7 cellular contexts compared by ENCODE assay signal in the genomic region with DNA sequence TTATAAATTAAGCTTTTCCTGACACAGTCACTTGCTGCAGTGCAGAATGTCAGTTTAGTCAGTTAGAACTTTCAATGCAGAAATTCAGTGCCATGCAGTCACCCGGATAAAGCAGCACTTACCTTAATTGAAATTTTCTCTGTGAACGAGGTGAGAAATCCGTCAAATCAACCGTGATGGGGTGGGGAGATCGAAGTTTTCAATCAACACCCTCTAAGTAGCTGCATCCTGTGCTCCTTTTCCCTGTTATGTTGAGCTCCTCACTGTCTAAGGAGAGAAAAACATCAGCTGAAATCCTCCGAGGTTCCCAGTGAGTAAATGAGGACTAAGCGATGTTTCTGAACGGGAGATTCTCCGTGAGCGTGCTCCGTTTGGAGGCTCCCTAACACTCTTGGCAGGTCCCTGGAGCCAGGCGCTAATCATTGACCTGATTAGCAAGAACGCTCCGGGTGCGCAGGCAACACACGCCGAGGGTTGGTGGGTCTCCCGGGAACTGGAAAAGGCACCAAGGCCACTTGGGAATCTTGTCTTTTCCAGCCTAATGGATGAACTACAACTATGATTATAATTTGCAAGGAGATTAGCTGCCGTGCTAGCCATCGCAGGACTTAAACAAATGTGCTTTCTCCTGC. TPM values are rescaled to one million over a fixed set of nuclear protein-coding genes. Genes with fewer than 3 reads are reported as not detected.
DNase-seq lines count a peak whose midpoint lies in the region; ATAC-seq, FAIRE-seq and TF ChIP-seq lines count a peak whose summit lies in the region.
"Not testable (repeated sequence)": the region's sequence is repeated elsewhere in the genome, so short reads cannot be mapped to it uniquely, and the experiment has no call there.

No MANE protein-coding gene starts in this region.

- not testable (repeated sequence) for H3K4me2 ChIP-seq in SU-DHL-6 (ENCODE audit: low read depth, low read length, poor library complexity, severe bottlenecking); GM12878 (ENCODE audit: control insufficient read depth, insufficient read depth)

- not testable (repeated sequence) for H4K20me1 ChIP-seq in SU-DHL-6 (ENCODE audit: low read depth, low read length); GM12878 (ENCODE audit: control insufficient read depth, insufficient read depth)

- not testable (repeated sequence) for H3K9ac ChIP-seq in SU-DHL-6 (ENCODE audit: low read length); GM12878 (ENCODE audit: control insufficient read depth, insufficient read depth, low read length)

- H3K9me2 ChIP-seq in SU-DHL-6 (replicated peaks; ENCODE audit: insufficient read depth, low read length), result not testable (repeated sequence)

- CTCF ChIA-PET in GM12878 (lab: Yijun Ruan, JAX), result not testable (repeated sequence)

- TF ChIP-seq POLR2A in GM12878 (IDR thresholded peaks at IDR 0.05; ENCODE audit: low read depth, low read length), result not testable (repeated sequence)

- H2AFZ ChIP-seq in SU-DHL-6 (ENCODE audit: low read depth, low read length, severe bottlenecking), result peak overlapping the region; percentile 73
- not testable (repeated sequence) for H2AFZ ChIP-seq in GM12878 (ENCODE audit: control insufficient read depth, low read depth, low read length)

- in situ Hi-C loops in G401 (cut with HindIII; ENCODE audit: low sequenced_read_pairs); GM12878 (cut with MboI): not testable (repeated sequence)

- not testable (repeated sequence) for H3K9me3 ChIP-seq in SU-DHL-6 (ENCODE audit: insufficient read depth, low read length); GM12878 (replicated peaks; ENCODE audit: control insufficient read depth, insufficient read depth, low read length); cardiac muscle cell (ENCODE audit: low read depth); lower lobe of right lung

- H3K27me3 ChIP-seq in SU-DHL-6 (ENCODE audit: low read length); GM12878 (replicated peaks in 1 of 2; ENCODE audit: control insufficient read depth in 2 of 2, insufficient read depth in 2 of 2, low read length in 1 of 2); cardiac muscle cell; lower lobe of right lung (ENCODE audit: low read depth): not testable (repeated sequence)

- not testable (repeated sequence) for H3K4me3 ChIP-seq in SU-DHL-6 (ENCODE audit: insufficient read depth, low read length, poor library complexity, severe bottlenecking); GM12878
- peak overlapping the region; percentile 31 for H3K4me3 ChIP-seq in cardiac muscle cell
- peak overlapping the region; percentile 11 for H3K4me3 ChIP-seq in lower lobe of right lung

- intact Hi-C loops in GM12878 (cut with micrococcal nuclease; ENCODE audit: unreplicated experiment); lower lobe of right lung (cut with DNase I): not testable (repeated sequence)

- not testable (repeated sequence) for H3K36me3 ChIP-seq in SU-DHL-6 (ENCODE audit: low read length); GM12878 (ENCODE audit: control insufficient read depth in 2 of 2, insufficient read depth in 2 of 2, low read length in 1 of 2); cardiac muscle cell; lower lobe of right lung

- POLR2A ChIA-PET in GM12878 (lab: Charles Lee), result not testable (repeated sequence)

- not testable (repeated sequence) for TF ChIP-seq RAD21 in GM12878 (IDR thresholded peaks at IDR 0.05; ENCODE audit: insufficient read depth, low read depth, low read length)

- not testable (repeated sequence) for FAIRE-seq in GM12878 (lab: Jason Lieb, UNC)

- H3K27ac ChIP-seq in SU-DHL-6 (ENCODE audit: low read depth, low read length); GM12878 (ENCODE audit: control insufficient read depth, insufficient read depth); lower lobe of right lung: not testable (repeated sequence)
- peak overlapping the region; percentile 7 for H3K27ac ChIP-seq in cardiac muscle cell

- SMC1A ChIA-PET in GM12878 (lab: Charles Lee; ENCODE audit: uncharacterized antibody, unreplicated experiment), result not testable (repeated sequence)

- not testable (repeated sequence) for BruUV-seq in GM12878 (replicated peaks; lab: Mats Ljungman, UMichigan)

- RAD21 ChIA-PET in GM12878 (lab: Charles Lee; ENCODE audit: unreplicated experiment), result not testable (repeated sequence)

- ATAC-seq in GM12878 (peak; percentile 19; the same call in 1 of the 3 replicates), lower lobe of right lung (peak; percentile 30 to 62)

- DNase-seq in G401 (ENCODE audit: low spot score), result peak; percentile 8
- DNase-seq in NCI-H2081 (lab: John Stamatoyannopoulos, UW), result peak; percentile 12 to 25
- not testable (repeated sequence) for DNase-seq in GM12878 (ENCODE audit: low read depth, low spot score); cardiac muscle cell (ENCODE audit: low read depth in 1 of 2, low spot score in 1 of 2); lower lobe of right lung
- peak; percentile 25 for DNase-seq in retina

- not testable (repeated sequence) for H3K4me1 ChIP-seq in GM12878 (ENCODE audit: control insufficient read depth, insufficient read depth, low read length); cardiac muscle cell (ENCODE audit: low read depth); lower lobe of right lung

- TF ChIP-seq CTCF in SU-DHL-6 (IDR thresholded peaks at IDR 0.05; ENCODE audit: insufficient read depth, low read length, poor library complexity, severe bottlenecking); GM12878 (IDR thresholded peaks at IDR 0.05 in 2 of 3, conservative IDR thresholded peaks at IDR 0.05 in 1 of 3; ENCODE audit: control insufficient read depth in 2 of 3, extremely low read depth in 1 of 3, insufficient read depth in 1 of 3, low read depth in 3 of 3, low read length in 3 of 3); cardiac muscle cell (IDR thresholded peaks at IDR 0.05; ENCODE audit: low read depth, low read length); lower lobe of right lung (IDR thresholded peaks at IDR 0.05): not testable (repeated sequence)

- WGBS in GM12878 (ENCODE audit: insufficient coverage, insufficient replicate concordance, low lambda C conversion rate, missing lambda C conversion rate), result 38% methylated on average over 8 of the region's 20 CpGs

- H3F3A ChIP-seq in SU-DHL-6 (ENCODE audit: insufficient read depth), result not testable (repeated sequence)

- TF ChIP-seq EP300 in GM12878 (IDR thresholded peaks at IDR 0.05; ENCODE audit: borderline replicate concordance in 1 of 2, control insufficient read depth in 1 of 2, low read depth in 2 of 2, low read length in 2 of 2), result not testable (repeated sequence)

- not testable (repeated sequence) for H3K79me2 ChIP-seq in SU-DHL-6 (ENCODE audit: insufficient read depth, low read length); GM12878 (ENCODE audit: control insufficient read depth, insufficient read depth, low read length)

RNA-seq across cellular contexts. Expression of gene BDP1, which starts 9.8 kb away (rescaled TPM):
- total RNA-seq in G401 (2014; rRNA removed; shearing (Covaris generic)), result 13.0 and 21.4 TPM in 2 replicates
- total RNA-seq in GM12878 (2013; cell fraction: nucleolus; rRNA removed), result 74.3 and 79.0 TPM in 2 replicates
- total RNA-seq in GM12878 (2014; rRNA removed), result 17.8 and 22.1 TPM in 2 replicates
- 31.1 and 31.8 TPM in 2 replicates for total RNA-seq in GM12878 (2014; rRNA removed; fragmentation: Illumina TruSeq; extraction: Trizol)
- 17.6 and 18.7 TPM in 2 replicates for total RNA-seq in GM12878 (2021)
- polyA plus RNA-seq in GM12878 (2011; ENCODE audit: low read depth), result 5.2 TPM
- 17.6 and 28.5 TPM in 2 replicates for polyA plus RNA-seq in GM12878 (2011; rRNA removed)
- 5.1 and 5.7 TPM in 2 replicates for polyA plus RNA-seq in GM12878 (2011; cell fraction: cytosol; rRNA removed)
- polyA plus RNA-seq in GM12878 (2011; cell fraction: nucleus; rRNA removed), result 15.4 and 17.2 TPM in 2 replicates
- 9.4 and 10.3 TPM in 2 replicates for polyA plus RNA-seq in GM12878 (2012)
- polyA plus RNA-seq in GM12878 (2014; fragmentation: Illumina TruSeq; extraction: Trizol), result 23.6 and 31.5 TPM in 2 replicates
- polyA plus RNA-seq in GM12878 (2014; fragmentation: Nextera tagmentation; extraction: Ambion mirVana), result 1 to 10 TPM; 6.1 to 7.1 TPM
- 11.9 and 13.4 TPM in 2 replicates for polyA plus RNA-seq in GM12878 (2014; rRNA removed)
- polyA plus RNA-seq in GM12878 (2016; fragmentation: Nextera tagmentation; extraction: Ambion mirVana), result 10 to 100 TPM; 16.0 to 18.9 TPM
- 12.3 and 18.9 TPM in 2 replicates for polyA minus RNA-seq in GM12878 (2011; rRNA and poly(A)+ RNA removed)
- polyA minus RNA-seq in GM12878 (2011; cell fraction: cytosol; rRNA and poly(A)+ RNA removed), result 7.4 and 7.8 TPM in 2 replicates
- 13.7 and 19.6 TPM in 2 replicates for polyA minus RNA-seq in GM12878 (2011; cell fraction: nucleus; rRNA and poly(A)+ RNA removed)
- 14.4 and 24.5 TPM in 2 replicates for total RNA-seq in cardiac muscle cell
- polyA plus RNA-seq in cardiac muscle cell, result 18.0 and 18.4 TPM in 2 replicates
- total RNA-seq in lower lobe of right lung, result 26.8 TPM
